Comparison of ENCODE assay signal across 10 cellular contexts in genomic region chr12:13203028-13203922, GRCh38. TPM values are rescaled to one million over a fixed set of nuclear protein-coding genes. Genes with fewer than 3 reads are reported as not detected.
DNase-seq lines count a peak whose midpoint lies in the region; ATAC-seq and TF ChIP-seq lines count a peak whose summit lies in the region.
"Had no signal": no experiment of that assay in that cellular context is flagged by ENCODE, and none has a peak within 500 bp of the region (broad histone marks: within the 10 kb centered on the region; RNA-seq: fewer than 3 reads in every experiment).

No MANE protein-coding gene starts in this region.

- H3K36me3 Mint-ChIP-seq in WTC11, result no peaks in the 10 kb centered on the region

- no peaks in the 10 kb centered on the region for H3K36me3 ChIP-seq in tibial artery

- peak overlapping the region; percentile 22 to 37 for H3K27ac ChIP-seq in tibial artery
- H3K27ac ChIP-seq: SK-N-MC had no signal

- TF ChIP-seq CTCF in WTC11 (IDR thresholded peaks at IDR 0.05) (no peak), tibial artery (IDR thresholded peaks at IDR 0.05) (peak in 1 of 2 experiments; percentile 13)

- H3K27ac Mint-ChIP-seq in WTC11, result peak overlapping the region; percentile 87; the same call in 1 of the 2 replicates
- H3K27ac Mint-ChIP-seq: B cell had no signal

- CTCF ChIA-PET in WTC11 (lab: Charles Lee), result interaction anchor here (0.5 to 4.7 kb wide), 19 partner anchors 8 to 359 kb away, joined by 3 to 40 read pairs (median 5); no protein-coding TSS in a partner anchor

- no peaks in the 10 kb centered on the region for H3K9me3 ChIP-seq in tibial artery

- ATAC-seq in WTC11, result peak; percentile 94

- no peaks in the 10 kb centered on the region for H3K27me3 ChIP-seq in tibial artery

- peaks cover 68% of the 10 kb centered on the region for H3K4me1 Mint-ChIP-seq in WTC11

- no peaks in the 10 kb centered on the region for H3K9me3 Mint-ChIP-seq in WTC11

- no peak overlapping the region for H3K4me3 ChIP-seq in tibial artery
- H3K4me3 ChIP-seq: SK-N-MC had no signal

- DNase-seq in NCI-H82 (lab: John Stamatoyannopoulos, UW) (peak; percentile 64), NCI-H82 treated with DMSO at 0.1 percent for 48 hours (lab: John Stamatoyannopoulos, UW; ENCODE audit: unreplicated experiment) (no peak), WTC11 (ENCODE audit: low spot score) (peak; percentile 80), iPS-NIHi7 (ENCODE audit: extremely low spot score) (peak; percentile 82), tibial artery (peak; percentile 63 to 75), activated T-cell treated with anti-CD3 and anti-CD28 coated beads for 4 hours (no peak), NK-92 (lab: John Stamatoyannopoulos, UW; ENCODE audit: unreplicated experiment) (no peak), NCI-H2171 (lab: John Stamatoyannopoulos, UW) (no peak)

- peaks cover 0 to 32% (median 18%) of the 10 kb centered on the region in 4 donors for H3K4me1 ChIP-seq in tibial artery

- peaks cover 9% of the 10 kb centered on the region for H3K27me3 Mint-ChIP-seq in WTC11 (ENCODE audit: low read depth)

- POLR2A ChIA-PET in WTC11 (lab: Charles Lee), result no interaction called here

- no peak overlapping the region for H3K4me3 Mint-ChIP-seq in WTC11
- H3K4me3 Mint-ChIP-seq: B cell had no signal

- intact Hi-C loops in tibial artery (cut with DNase I; ENCODE audit: low total_unique reads), result no loop called here

TF ChIP-seq in WTC11, 78 proteins besides CTCF, POLR2A, EP300 and RAD21:
- no peak for TF ChIP-seq JAZF1 (CRISPR knock-in tag; IDR thresholded peaks at IDR 0.05)
- TF ChIP-seq ZNF423 (CRISPR knock-in tag; IDR thresholded peaks at IDR 0.05), result peak; percentile 31; the same call in 1 of the 2 replicates
- TF ChIP-seq, protein P1, sequence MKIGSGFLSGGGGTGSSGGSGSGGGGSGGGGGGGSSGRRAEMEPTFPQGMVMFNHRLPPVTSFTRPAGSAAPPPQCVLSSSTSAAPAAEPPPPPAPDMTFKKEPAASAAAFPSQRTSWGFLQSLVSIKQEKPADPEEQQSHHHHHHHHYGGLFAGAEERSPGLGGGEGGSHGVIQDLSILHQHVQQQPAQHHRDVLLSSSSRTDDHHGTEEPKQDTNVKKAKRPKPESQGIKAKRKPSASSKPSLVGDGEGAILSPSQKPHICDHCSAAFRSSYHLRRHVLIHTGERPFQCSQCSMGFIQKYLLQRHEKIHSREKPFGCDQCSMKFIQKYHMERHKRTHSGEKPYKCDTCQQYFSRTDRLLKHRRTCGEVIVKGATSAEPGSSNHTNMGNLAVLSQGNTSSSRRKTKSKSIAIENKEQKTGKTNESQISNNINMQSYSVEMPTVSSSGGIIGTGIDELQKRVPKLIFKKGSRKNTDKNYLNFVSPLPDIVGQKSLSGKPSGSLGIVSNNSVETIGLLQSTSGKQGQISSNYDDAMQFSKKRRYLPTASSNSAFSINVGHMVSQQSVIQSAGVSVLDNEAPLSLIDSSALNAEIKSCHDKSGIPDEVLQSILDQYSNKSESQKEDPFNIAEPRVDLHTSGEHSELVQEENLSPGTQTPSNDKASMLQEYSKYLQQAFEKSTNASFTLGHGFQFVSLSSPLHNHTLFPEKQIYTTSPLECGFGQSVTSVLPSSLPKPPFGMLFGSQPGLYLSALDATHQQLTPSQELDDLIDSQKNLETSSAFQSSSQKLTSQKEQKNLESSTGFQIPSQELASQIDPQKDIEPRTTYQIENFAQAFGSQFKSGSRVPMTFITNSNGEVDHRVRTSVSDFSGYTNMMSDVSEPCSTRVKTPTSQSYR (CRISPR knock-in tag; IDR thresholded peaks at IDR 0.05), result no peak
- no peak for TF ChIP-seq ZNF219 (CRISPR knock-in tag; IDR thresholded peaks at IDR 0.05; ENCODE audit: borderline replicate concordance)
- TF ChIP-seq CDX4 (CRISPR knock-in tag; IDR thresholded peaks at IDR 0.05; ENCODE audit: borderline replicate concordance), result no peak
- TF ChIP-seq, protein P2, sequence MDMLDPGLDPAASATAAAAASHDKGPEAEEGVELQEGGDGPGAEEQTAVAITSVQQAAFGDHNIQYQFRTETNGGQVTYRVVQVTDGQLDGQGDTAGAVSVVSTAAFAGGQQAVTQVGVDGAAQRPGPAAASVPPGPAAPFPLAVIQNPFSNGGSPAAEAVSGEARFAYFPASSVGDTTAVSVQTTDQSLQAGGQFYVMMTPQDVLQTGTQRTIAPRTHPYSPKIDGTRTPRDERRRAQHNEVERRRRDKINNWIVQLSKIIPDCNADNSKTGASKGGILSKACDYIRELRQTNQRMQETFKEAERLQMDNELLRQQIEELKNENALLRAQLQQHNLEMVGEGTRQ (CRISPR knock-in tag; IDR thresholded peaks at IDR 0.05), result peak; percentile 11; the same call in 1 of the 2 replicates
TF ChIP-seq in WTC11: peak in this region for 2.

RNA-seq across cellular contexts. Expression of gene EMP1, which starts 6.7 kb away (rescaled TPM):
- total RNA-seq in WTC11 (2021), result 0.66 to 1.4 TPM (median 1.4 TPM) in 3 replicates

Comparison
In these comparisons a context has a peak if more than half of its experiments do, and no peak if none do; other contexts are left out.
1. DNase-seq: peak in NCI-H82 (single experiment), WTC11 (single experiment), iPS-NIHi7 (single experiment) and tibial artery (2 of 2); none in NCI-H82 treated with DMSO at 0.1 percent for 48 hours (single experiment), activated T-cell treated with anti-CD3 and anti-CD28 coated beads for 4 hours (single experiment), NK-92 (single experiment) and NCI-H2171 (single experiment).